Comparison of ENCODE assay signal across 1 cellular context in the genomic region with DNA sequence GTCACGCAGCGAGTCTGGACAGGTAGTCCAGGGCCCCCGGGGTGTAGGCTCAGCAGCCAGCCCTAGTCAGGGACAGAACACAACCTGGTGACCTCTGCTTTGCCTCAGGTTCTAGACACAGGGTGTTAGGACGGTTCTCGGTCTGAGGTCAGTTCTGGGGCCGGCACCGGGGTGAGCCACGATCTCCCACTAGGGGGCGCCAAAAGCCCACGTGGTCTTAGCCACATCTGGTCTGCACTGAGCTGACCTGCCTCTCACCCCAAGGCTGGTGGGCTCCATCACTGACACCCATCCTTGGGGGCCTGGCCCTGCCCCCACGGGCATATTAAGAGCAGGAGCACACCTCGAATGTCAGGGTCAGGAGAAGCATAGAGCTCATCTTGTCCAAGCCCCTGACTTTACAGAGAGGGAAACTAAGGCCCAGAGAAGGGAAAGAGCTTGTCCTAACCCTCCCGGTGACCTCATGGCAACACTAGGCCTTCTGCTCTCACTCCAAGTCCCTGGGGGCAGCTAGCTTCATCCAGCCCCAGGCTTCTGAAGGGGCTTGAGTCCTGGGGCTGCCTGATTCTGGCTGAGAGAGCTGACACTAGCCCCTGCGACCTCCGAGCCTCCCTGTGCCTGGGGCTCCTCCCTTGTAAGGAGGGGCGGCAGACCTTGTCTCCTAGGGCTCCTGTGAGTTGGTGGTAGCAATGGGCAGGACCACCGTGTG.
A peak's percentile ranks its signal among the peaks of the same experiment; 100 is the strongest.
TF ChIP-seq lines count a peak whose summit lies in the region.

No MANE protein-coding gene starts in this region.

TF ChIP-seq in WTC11, 78 proteins besides CTCF, POLR2A, EP300 and RAD21 (continued from another document):
- TF ChIP-seq, protein P1, sequence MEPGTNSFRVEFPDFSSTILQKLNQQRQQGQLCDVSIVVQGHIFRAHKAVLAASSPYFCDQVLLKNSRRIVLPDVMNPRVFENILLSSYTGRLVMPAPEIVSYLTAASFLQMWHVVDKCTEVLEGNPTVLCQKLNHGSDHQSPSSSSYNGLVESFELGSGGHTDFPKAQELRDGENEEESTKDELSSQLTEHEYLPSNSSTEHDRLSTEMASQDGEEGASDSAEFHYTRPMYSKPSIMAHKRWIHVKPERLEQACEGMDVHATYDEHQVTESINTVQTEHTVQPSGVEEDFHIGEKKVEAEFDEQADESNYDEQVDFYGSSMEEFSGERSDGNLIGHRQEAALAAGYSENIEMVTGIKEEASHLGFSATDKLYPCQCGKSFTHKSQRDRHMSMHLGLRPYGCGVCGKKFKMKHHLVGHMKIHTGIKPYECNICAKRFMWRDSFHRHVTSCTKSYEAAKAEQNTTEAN (CRISPR knock-in tag; IDR thresholded peaks at IDR 0.05) = no peak
- no peak for TF ChIP-seq TEAD1 (CRISPR knock-in tag; IDR thresholded peaks at IDR 0.05)
- TF ChIP-seq, protein P2, sequence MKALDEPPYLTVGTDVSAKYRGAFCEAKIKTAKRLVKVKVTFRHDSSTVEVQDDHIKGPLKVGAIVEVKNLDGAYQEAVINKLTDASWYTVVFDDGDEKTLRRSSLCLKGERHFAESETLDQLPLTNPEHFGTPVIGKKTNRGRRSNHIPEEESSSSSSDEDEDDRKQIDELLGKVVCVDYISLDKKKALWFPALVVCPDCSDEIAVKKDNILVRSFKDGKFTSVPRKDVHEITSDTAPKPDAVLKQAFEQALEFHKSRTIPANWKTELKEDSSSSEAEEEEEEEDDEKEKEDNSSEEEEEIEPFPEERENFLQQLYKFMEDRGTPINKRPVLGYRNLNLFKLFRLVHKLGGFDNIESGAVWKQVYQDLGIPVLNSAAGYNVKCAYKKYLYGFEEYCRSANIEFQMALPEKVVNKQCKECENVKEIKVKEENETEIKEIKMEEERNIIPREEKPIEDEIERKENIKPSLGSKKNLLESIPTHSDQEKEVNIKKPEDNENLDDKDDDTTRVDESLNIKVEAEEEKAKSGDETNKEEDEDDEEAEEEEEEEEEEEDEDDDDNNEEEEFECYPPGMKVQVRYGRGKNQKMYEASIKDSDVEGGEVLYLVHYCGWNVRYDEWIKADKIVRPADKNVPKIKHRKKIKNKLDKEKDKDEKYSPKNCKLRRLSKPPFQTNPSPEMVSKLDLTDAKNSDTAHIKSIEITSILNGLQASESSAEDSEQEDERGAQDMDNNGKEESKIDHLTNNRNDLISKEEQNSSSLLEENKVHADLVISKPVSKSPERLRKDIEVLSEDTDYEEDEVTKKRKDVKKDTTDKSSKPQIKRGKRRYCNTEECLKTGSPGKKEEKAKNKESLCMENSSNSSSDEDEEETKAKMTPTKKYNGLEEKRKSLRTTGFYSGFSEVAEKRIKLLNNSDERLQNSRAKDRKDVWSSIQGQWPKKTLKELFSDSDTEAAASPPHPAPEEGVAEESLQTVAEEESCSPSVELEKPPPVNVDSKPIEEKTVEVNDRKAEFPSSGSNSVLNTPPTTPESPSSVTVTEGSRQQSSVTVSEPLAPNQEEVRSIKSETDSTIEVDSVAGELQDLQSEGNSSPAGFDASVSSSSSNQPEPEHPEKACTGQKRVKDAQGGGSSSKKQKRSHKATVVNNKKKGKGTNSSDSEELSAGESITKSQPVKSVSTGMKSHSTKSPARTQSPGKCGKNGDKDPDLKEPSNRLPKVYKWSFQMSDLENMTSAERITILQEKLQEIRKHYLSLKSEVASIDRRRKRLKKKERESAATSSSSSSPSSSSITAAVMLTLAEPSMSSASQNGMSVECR (CRISPR knock-in tag; IDR thresholded peaks at IDR 0.05; ENCODE audit: borderline replicate concordance) = no peak
- TF ChIP-seq, protein P3, sequence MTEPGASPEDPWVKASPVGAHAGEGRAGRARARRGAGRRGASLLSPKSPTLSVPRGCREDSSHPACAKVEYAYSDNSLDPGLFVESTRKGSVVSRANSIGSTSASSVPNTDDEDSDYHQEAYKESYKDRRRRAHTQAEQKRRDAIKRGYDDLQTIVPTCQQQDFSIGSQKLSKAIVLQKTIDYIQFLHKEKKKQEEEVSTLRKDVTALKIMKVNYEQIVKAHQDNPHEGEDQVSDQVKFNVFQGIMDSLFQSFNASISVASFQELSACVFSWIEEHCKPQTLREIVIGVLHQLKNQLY (CRISPR knock-in tag; IDR thresholded peaks at IDR 0.05) = no peak
- TF ChIP-seq, protein P4, sequence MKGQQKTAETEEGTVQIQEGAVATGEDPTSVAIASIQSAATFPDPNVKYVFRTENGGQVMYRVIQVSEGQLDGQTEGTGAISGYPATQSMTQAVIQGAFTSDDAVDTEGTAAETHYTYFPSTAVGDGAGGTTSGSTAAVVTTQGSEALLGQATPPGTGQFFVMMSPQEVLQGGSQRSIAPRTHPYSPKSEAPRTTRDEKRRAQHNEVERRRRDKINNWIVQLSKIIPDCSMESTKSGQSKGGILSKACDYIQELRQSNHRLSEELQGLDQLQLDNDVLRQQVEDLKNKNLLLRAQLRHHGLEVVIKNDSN (CRISPR knock-in tag; IDR thresholded peaks at IDR 0.05) = peak; percentile 72
- no peak for TF ChIP-seq EMX1 (CRISPR knock-in tag; IDR thresholded peaks at IDR 0.05)
- TF ChIP-seq, protein P5, sequence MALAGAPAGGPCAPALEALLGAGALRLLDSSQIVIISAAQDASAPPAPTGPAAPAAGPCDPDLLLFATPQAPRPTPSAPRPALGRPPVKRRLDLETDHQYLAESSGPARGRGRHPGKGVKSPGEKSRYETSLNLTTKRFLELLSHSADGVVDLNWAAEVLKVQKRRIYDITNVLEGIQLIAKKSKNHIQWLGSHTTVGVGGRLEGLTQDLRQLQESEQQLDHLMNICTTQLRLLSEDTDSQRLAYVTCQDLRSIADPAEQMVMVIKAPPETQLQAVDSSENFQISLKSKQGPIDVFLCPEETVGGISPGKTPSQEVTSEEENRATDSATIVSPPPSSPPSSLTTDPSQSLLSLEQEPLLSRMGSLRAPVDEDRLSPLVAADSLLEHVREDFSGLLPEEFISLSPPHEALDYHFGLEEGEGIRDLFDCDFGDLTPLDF (CRISPR knock-in tag; IDR thresholded peaks at IDR 0.05) = no peak
- TF ChIP-seq ZNF121 (CRISPR knock-in tag; IDR thresholded peaks at IDR 0.05) = no peak
- no peak for TF ChIP-seq HMGA2 (CRISPR knock-in tag; IDR thresholded peaks at IDR 0.05)
- no peak for TF ChIP-seq ETV6 (CRISPR knock-in tag; IDR thresholded peaks at IDR 0.05)
- TF ChIP-seq, protein P6, sequence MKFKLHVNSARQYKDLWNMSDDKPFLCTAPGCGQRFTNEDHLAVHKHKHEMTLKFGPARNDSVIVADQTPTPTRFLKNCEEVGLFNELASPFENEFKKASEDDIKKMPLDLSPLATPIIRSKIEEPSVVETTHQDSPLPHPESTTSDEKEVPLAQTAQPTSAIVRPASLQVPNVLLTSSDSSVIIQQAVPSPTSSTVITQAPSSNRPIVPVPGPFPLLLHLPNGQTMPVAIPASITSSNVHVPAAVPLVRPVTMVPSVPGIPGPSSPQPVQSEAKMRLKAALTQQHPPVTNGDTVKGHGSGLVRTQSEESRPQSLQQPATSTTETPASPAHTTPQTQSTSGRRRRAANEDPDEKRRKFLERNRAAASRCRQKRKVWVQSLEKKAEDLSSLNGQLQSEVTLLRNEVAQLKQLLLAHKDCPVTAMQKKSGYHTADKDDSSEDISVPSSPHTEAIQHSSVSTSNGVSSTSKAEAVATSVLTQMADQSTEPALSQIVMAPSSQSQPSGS (CRISPR knock-in tag; IDR thresholded peaks at IDR 0.05; ENCODE audit: borderline replicate concordance, low read depth) = no peak
- TF ChIP-seq GTF2I (CRISPR knock-in tag; conservative IDR thresholded peaks at IDR 0.05) = no peak
- TF ChIP-seq NFE2L1 (CRISPR knock-in tag; IDR thresholded peaks at IDR 0.05) = no peak
- no peak for TF ChIP-seq NR1H2 (CRISPR knock-in tag; IDR thresholded peaks at IDR 0.05)
- TF ChIP-seq, protein P7, sequence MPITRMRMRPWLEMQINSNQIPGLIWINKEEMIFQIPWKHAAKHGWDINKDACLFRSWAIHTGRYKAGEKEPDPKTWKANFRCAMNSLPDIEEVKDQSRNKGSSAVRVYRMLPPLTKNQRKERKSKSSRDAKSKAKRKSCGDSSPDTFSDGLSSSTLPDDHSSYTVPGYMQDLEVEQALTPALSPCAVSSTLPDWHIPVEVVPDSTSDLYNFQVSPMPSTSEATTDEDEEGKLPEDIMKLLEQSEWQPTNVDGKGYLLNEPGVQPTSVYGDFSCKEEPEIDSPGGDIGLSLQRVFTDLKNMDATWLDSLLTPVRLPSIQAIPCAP (CRISPR knock-in tag; IDR thresholded peaks at IDR 0.05) = no peak
- TF ChIP-seq, protein P8, sequence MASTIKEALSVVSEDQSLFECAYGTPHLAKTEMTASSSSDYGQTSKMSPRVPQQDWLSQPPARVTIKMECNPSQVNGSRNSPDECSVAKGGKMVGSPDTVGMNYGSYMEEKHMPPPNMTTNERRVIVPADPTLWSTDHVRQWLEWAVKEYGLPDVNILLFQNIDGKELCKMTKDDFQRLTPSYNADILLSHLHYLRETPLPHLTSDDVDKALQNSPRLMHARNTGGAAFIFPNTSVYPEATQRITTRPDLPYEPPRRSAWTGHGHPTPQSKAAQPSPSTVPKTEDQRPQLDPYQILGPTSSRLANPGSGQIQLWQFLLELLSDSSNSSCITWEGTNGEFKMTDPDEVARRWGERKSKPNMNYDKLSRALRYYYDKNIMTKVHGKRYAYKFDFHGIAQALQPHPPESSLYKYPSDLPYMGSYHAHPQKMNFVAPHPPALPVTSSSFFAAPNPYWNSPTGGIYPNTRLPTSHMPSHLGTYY (CRISPR knock-in tag; IDR thresholded peaks at IDR 0.05) = no peak
- TF ChIP-seq, protein P9, sequence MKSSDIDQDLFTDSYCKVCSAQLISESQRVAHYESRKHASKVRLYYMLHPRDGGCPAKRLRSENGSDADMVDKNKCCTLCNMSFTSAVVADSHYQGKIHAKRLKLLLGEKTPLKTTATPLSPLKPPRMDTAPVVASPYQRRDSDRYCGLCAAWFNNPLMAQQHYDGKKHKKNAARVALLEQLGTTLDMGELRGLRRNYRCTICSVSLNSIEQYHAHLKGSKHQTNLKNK (CRISPR knock-in tag; IDR thresholded peaks at IDR 0.05) = no peak
